In genomic region chr21:42198949-42199348, GRCh38 we compare ENCODE assay signal across 10 cellular contexts. TPM values are rescaled to one million over a fixed set of nuclear protein-coding genes. Genes with fewer than 3 reads are reported as not detected.
DNase-seq lines count a peak whose midpoint lies in the region; ATAC-seq, FAIRE-seq and TF ChIP-seq lines count a peak whose summit lies in the region.
"Had no signal": no experiment of that assay in that cellular context is flagged by ENCODE, and none has a peak within 500 bp of the region (broad histone marks: within the 10 kb centered on the region; RNA-seq: fewer than 3 reads in every experiment).

No MANE protein-coding gene starts in this region.

- peaks cover 0 to under 1% (median 0%) of the 10 kb centered on the region in 3 donors for H3K27me3 Mint-ChIP-seq in naive B cell

- no peaks in the 10 kb centered on the region for H3K9me3 Mint-ChIP-seq in naive B cell

- H4K20me1 ChIP-seq in BLaER1 (no peaks in the 10 kb centered on the region), GM12878 (ENCODE audit: control insufficient read depth, insufficient read depth) (no peaks in the 10 kb centered on the region)

- H3K4me1 ChIP-seq in BLaER1 (peaks cover 49% of the 10 kb centered on the region), GM12878 (ENCODE audit: control insufficient read depth, insufficient read depth, low read length) (peaks cover 4% of the 10 kb centered on the region; the same call in 1 of the 2 replicates), tibial nerve (peaks cover 0 to 15% (median 7%) of the 10 kb centered on the region in 4 donors)

- peaks cover 14 to 24% (median 19%) of the 10 kb centered on the region in 3 donors for H3K4me1 Mint-ChIP-seq in naive B cell

- DNase-seq in NCI-H69 (lab: John Stamatoyannopoulos, UW) = peak; percentile 85
- no peak for DNase-seq in GM12878 (ENCODE audit: low read depth, low spot score)
- DNase-seq in naive B cell = no peak
- DNase-seq in stimulated activated CD4-positive, alpha-beta T cell treated with anti-CD3 and anti-CD28 coated beads, Interleukin-1b, Interleukin-23, amount 100 ng/mL, for 48 hours = no peak
- no peak for DNase-seq in tibial nerve (ENCODE audit: low spot score in 2 of 2)
- DNase-seq in brain microvascular endothelial cell = no peak
- DNase-seq: midbrain, NCI-H1694 treated with DMSO at 0.1 percent for 48 hours had no signal

- no peak overlapping the region for H2AFZ ChIP-seq in GM12878 (ENCODE audit: control insufficient read depth, low read depth, low read length)

- TF ChIP-seq CTCF in GM12878 (IDR thresholded peaks at IDR 0.05 in 2 of 3, conservative IDR thresholded peaks at IDR 0.05 in 1 of 3; ENCODE audit: control insufficient read depth in 2 of 3, extremely low read depth in 1 of 3, insufficient read depth in 1 of 3, low read depth in 3 of 3, low read length in 3 of 3) (no peak), tibial nerve (IDR thresholded peaks at IDR 0.05) (no peak), brain microvascular endothelial cell (IDR thresholded peaks at IDR 0.05; ENCODE audit: low read depth, low read length, missing control alignments) (no peak)

- TF ChIP-seq POLR2A in GM12878 (IDR thresholded peaks at IDR 0.05; ENCODE audit: low read depth, low read length) (no peak), tibial nerve (IDR thresholded peaks at IDR 0.05) (no peak)

- H3K9me3 ChIP-seq in BLaER1 = no peaks in the 10 kb centered on the region
- H3K9me3 ChIP-seq in GM12878 (replicated peaks; ENCODE audit: control insufficient read depth, insufficient read depth, low read length) = no peaks in the 10 kb centered on the region
- H3K9me3 ChIP-seq in tibial nerve = peaks cover 0 to 5% (median 0%) of the 10 kb centered on the region in 4 donors

- peak overlapping the region in 3 of 6 donors; percentile 21 to 83 (median 55) for H3K27ac Mint-ChIP-seq in naive B cell

- no TSS peak for BruUV-seq in GM12878 (replicated peaks; lab: Mats Ljungman, UMichigan)

- POLR2A ChIA-PET in GM12878 (lab: Charles Lee) = interaction anchor here (0.6 to 1.1 kb wide), 2 partner anchors 11 to 26 kb away, joined by 3 to 4 read pairs; no protein-coding TSS in a partner anchor

- TF ChIP-seq EP300 in GM12878 (IDR thresholded peaks at IDR 0.05; ENCODE audit: borderline replicate concordance in 1 of 2, control insufficient read depth in 1 of 2, low read depth in 2 of 2, low read length in 2 of 2) (no peak), tibial nerve (IDR thresholded peaks at IDR 0.05) (no peak)

- H3K36me3 ChIP-seq in BLaER1 (no peaks in the 10 kb centered on the region), GM12878 (ENCODE audit: control insufficient read depth in 2 of 2, insufficient read depth in 2 of 2, low read length in 1 of 2) (no peaks in the 10 kb centered on the region), tibial nerve (no peaks in the 10 kb centered on the region), brain microvascular endothelial cell (replicated peaks) (no peaks in the 10 kb centered on the region)

- in situ Hi-C loops in GM12878 (cut with MboI) = no loop called here
- in situ Hi-C loops in brain microvascular endothelial cell (cut with HindIII; ENCODE audit: low pct_ligation_motif_present, low sequenced_read_pairs) = no loop called here

- ATAC-seq in GM12878 = peak; percentile 31
- peak; percentile 18 to 22 for ATAC-seq in naive B cell (ENCODE audit: low read depth in 2 of 2)
- ATAC-seq in HG03439 (IDR thresholded peaks at IDR 0.05; ENCODE audit: unreplicated experiment) = no peak

- H3K27me3 ChIP-seq in BLaER1 (no peaks in the 10 kb centered on the region), GM12878 (replicated peaks in 1 of 2; ENCODE audit: control insufficient read depth in 2 of 2, insufficient read depth in 2 of 2, low read length in 1 of 2) (no peaks in the 10 kb centered on the region), tibial nerve (no peaks in the 10 kb centered on the region), brain microvascular endothelial cell (replicated peaks) (no peaks in the 10 kb centered on the region)

- 8% methylated on average over 2 of the region's 2 CpGs for WGBS in GM12878 (ENCODE audit: insufficient coverage, insufficient replicate concordance, low lambda C conversion rate, missing lambda C conversion rate)
- 48 to 49% methylated on average over 2 of the region's 2 CpGs for WGBS in tibial nerve, 2 donors

- FAIRE-seq in GM12878 (lab: Jason Lieb, UNC) = no peak

- intact Hi-C loops in GM12878 (cut with micrococcal nuclease; ENCODE audit: unreplicated experiment) = no loop called here

- H3K4me2 ChIP-seq in BLaER1 (peak overlapping the region; percentile 42; the same call in 1 of the 2 replicates), GM12878 (ENCODE audit: control insufficient read depth, insufficient read depth) (no peak overlapping the region)

- H3K27ac ChIP-seq in BLaER1 = no peak overlapping the region; the same call in 1 of the 2 replicates
- H3K27ac ChIP-seq in GM12878 (ENCODE audit: control insufficient read depth, insufficient read depth) = no peak overlapping the region
- H3K27ac ChIP-seq in tibial nerve = peak overlapping the region in 2 of 4 donors; percentile 24 to 30
- H3K27ac ChIP-seq in brain microvascular endothelial cell = no peak overlapping the region

- CTCF ChIA-PET in GM12878 (lab: Yijun Ruan, JAX) = interaction anchor here (0.9 to 1.6 kb wide), 2 partner anchors 9 to 23 kb away, joined by 3 to 6 read pairs; no protein-coding TSS in a partner anchor

- no peak overlapping the region for H3K4me3 ChIP-seq in BLaER1
- H3K4me3 ChIP-seq in GM12878 = no peak overlapping the region
- no peak overlapping the region for H3K4me3 ChIP-seq in tibial nerve
- H3K4me3 ChIP-seq in brain microvascular endothelial cell (ENCODE audit: low read depth, low read length) = no peak overlapping the region

- SMC1A ChIA-PET in GM12878 (lab: Charles Lee; ENCODE audit: uncharacterized antibody, unreplicated experiment) = interaction anchor here (0.8 to 2.7 kb wide), 8 partner anchors 10 to 60 kb away, joined by 3 to 9 read pairs (median 4); no protein-coding TSS in a partner anchor

- no peaks in the 10 kb centered on the region for H3K79me2 ChIP-seq in GM12878 (ENCODE audit: control insufficient read depth, insufficient read depth, low read length)

- peak overlapping the region in 6 of 8 donors; percentile 4 to 82 (median 54) for H3K4me3 Mint-ChIP-seq in naive B cell

- TF ChIP-seq RAD21 in GM12878 (IDR thresholded peaks at IDR 0.05; ENCODE audit: insufficient read depth, low read depth, low read length) = no peak

- H3K36me3 Mint-ChIP-seq in naive B cell = no peaks in the 10 kb centered on the region

- RAD21 ChIA-PET in GM12878 (lab: Charles Lee; ENCODE audit: unreplicated experiment) = interaction anchor here (1.4 kb wide), 1 partner anchor 34 kb away, joined by 5 read pairs; no protein-coding TSS in a partner anchor

- H3K9ac ChIP-seq in BLaER1 (no peak overlapping the region), GM12878 (ENCODE audit: control insufficient read depth, insufficient read depth, low read length) (no peak overlapping the region)

TF ChIP-seq in GM12878, 131 proteins besides CTCF, POLR2A, EP300 and RAD21 (continues in another document):
- no peak for TF ChIP-seq RFX5 (IDR thresholded peaks at IDR 0.05; ENCODE audit: low read depth, low read length)
- TF ChIP-seq KAT2A (conservative IDR thresholded peaks at IDR 0.05; ENCODE audit: control insufficient read depth, low read depth, low read length) = no peak
- TF ChIP-seq HDGF (IDR thresholded peaks at IDR 0.05) = no peak
- no peak for TF ChIP-seq BCLAF1 (IDR thresholded peaks at IDR 0.05)
- no peak for TF ChIP-seq ESRRA (IDR thresholded peaks at IDR 0.05; ENCODE audit: low read length)
- TF ChIP-seq BACH1 (IDR thresholded peaks at IDR 0.05; ENCODE audit: borderline replicate concordance) = no peak
- no peak for TF ChIP-seq POLR2AphosphoS5 (IDR thresholded peaks at IDR 0.05; ENCODE audit: low read length)
- TF ChIP-seq BRCA1 (IDR thresholded peaks at IDR 0.05; ENCODE audit: low read depth, low read length) = no peak

RNA-seq across cellular contexts. Expression of gene ABCG1, which starts 20.0 kb away (rescaled TPM):
- total RNA-seq in GM12878 (2013; cell fraction: nucleolus; rRNA removed) = 8.0 TPM in 2 replicates
- total RNA-seq in GM12878 (2014; rRNA removed) (8.8 and 9.2 TPM in 2 replicates), GM12878 (2014; rRNA removed; fragmentation: Illumina TruSeq; extraction: Trizol) (5.3 and 6.2 TPM in 2 replicates), GM12878 (2021) (11.2 and 12.4 TPM in 2 replicates), tibial nerve (10 to 100 TPM; 10.5 to 32.8 (median 18.6) TPM)
- polyA plus RNA-seq in GM12878 (2011; ENCODE audit: low read depth) = 1.2 TPM
- polyA plus RNA-seq in GM12878 (2011; rRNA removed) (14.0 and 19.3 TPM in 2 replicates), GM12878 (2014; fragmentation: Illumina TruSeq; extraction: Trizol) (5.9 and 6.1 TPM in 2 replicates), GM12878 (2014; fragmentation: Nextera tagmentation; extraction: Ambion mirVana) (1 to 10 TPM; 2.9 to 3.0 TPM), GM12878 (2014; rRNA removed) (6.9 and 8.0 TPM in 2 replicates), GM12878 (2016; fragmentation: Nextera tagmentation; extraction: Ambion mirVana) (1 to 10 TPM in 1 of 2 experiments, under 1 TPM in 1; 0.59 to 1.3 TPM), naive B cell (ENCODE audit: low read depth in 6 of 6) (10 to 100 TPM; 20.7 to 34.3 (median 25.1) TPM)
- 23.8 and 25.9 TPM in 2 replicates for polyA plus RNA-seq in GM12878 (2011; cell fraction: cytosol; rRNA removed)
- 34.2 and 36.9 TPM in 2 replicates for polyA plus RNA-seq in GM12878 (2011; cell fraction: nucleus; rRNA removed)
- polyA plus RNA-seq in GM12878 (2012) = 1.5 and 4.0 TPM in 2 replicates
- polyA minus RNA-seq in GM12878 (2011; rRNA and poly(A)+ RNA removed) = 25.7 and 35.5 TPM in 2 replicates
- polyA minus RNA-seq in GM12878 (2011; cell fraction: cytosol; rRNA and poly(A)+ RNA removed) = 9.1 and 12.7 TPM in 2 replicates
- polyA minus RNA-seq in GM12878 (2011; cell fraction: nucleus; rRNA and poly(A)+ RNA removed) = 9.8 and 15.8 TPM in 2 replicates
